ENCODE assay signal across 9 cellular contexts in the genomic region with DNA sequence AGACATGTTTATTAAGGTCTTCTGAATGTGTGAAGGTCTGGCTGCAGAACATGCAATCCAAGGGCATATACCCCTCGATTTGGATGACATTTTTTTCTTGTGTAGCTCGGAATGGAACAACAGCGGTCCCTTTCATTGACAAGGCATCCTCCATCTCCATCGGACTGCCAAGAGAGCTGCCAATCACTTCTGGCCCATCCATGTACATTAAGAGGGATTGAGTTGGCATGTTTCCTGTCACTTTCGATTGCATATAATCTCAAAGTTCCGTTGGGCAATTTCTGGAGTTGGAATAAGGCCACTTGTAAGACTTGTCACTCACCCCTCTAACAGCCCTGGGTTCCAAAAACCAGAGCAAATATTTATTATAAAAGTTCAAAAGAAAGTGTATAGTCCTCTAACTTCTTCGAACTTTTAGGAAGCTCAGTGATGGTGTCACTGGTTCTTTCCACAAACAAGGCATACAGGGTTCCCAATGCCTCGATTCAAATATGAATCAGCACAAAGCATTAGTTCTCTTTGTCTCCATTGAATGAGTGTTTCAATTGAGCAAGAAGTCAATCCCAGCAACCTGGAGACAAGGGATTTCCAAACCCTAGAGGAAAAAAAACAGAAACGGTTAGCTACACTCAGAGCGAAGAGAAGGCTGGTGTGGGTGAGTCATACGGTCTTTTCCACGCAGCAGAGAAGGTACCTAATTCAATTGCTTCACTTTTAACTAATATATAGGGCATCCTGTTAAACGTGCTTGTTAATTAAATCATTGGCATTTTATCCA. TPM values are rescaled to one million over a fixed set of nuclear protein-coding genes. Genes with fewer than 3 reads are reported as not detected.
A peak's percentile ranks its signal among the peaks of the same experiment; 100 is the strongest.
DNase-seq lines count a peak whose midpoint lies in the region; ATAC-seq and TF ChIP-seq lines count a peak whose summit lies in the region.
"Had no signal": no experiment of that assay in that cellular context is flagged by ENCODE, and none has a peak within 500 bp of the region (broad histone marks: within the 10 kb centered on the region; RNA-seq: fewer than 3 reads in every experiment).

No MANE protein-coding gene starts in this region.

- H3K9me2 ChIP-seq in hepatocyte (replicated peaks; ENCODE audit: insufficient read depth), result no peaks in the 10 kb centered on the region

- H3K4me2 ChIP-seq in hepatocyte, result peak overlapping the region; percentile 26

- H3K36me3 ChIP-seq in hepatocyte (replicated peaks; ENCODE audit: insufficient read depth, low read depth), result peaks cover 3% of the 10 kb centered on the region

- H4K20me1 ChIP-seq in hepatocyte (ENCODE audit: insufficient read depth, poor library complexity, severe bottlenecking), result no peaks in the 10 kb centered on the region

- peak overlapping the region; percentile 18 for H3K27ac ChIP-seq in hepatocyte
- H3K27ac ChIP-seq: SK-N-MC had no signal

- no peak for ATAC-seq in GM18520 (IDR thresholded peaks at IDR 0.05; ENCODE audit: unreplicated experiment)

- peaks cover 55% of the 10 kb centered on the region for H3K36me3 Mint-ChIP-seq in activated naive CD8-positive, alpha-beta T cell treated with anti-CD3 and anti-CD28 coated beads for 36 hours

- TF ChIP-seq CTCF in hepatocyte (IDR thresholded peaks at IDR 0.05; ENCODE audit: poor library complexity), result no peak

- H3K4me3 ChIP-seq in hepatocyte, result no peak overlapping the region
- H3K4me3 ChIP-seq: SK-N-MC had no signal

- H3K4me3 Mint-ChIP-seq in activated naive CD8-positive, alpha-beta T cell treated with anti-CD3 and anti-CD28 coated beads for 36 hours, result peak overlapping the region; percentile 90

- no peaks in the 10 kb centered on the region for H3K27me3 ChIP-seq in hepatocyte

- no peaks in the 10 kb centered on the region for H3K9me3 ChIP-seq in hepatocyte (ENCODE audit: low read depth)

- peaks cover 77% of the 10 kb centered on the region for H3K4me1 Mint-ChIP-seq in activated naive CD8-positive, alpha-beta T cell treated with anti-CD3 and anti-CD28 coated beads for 36 hours

- DNase-seq in GF-D8 (lab: John Stamatoyannopoulos, UW) (peak; percentile 49), NCI-H460 (ENCODE audit: extremely low read depth, low read depth) (peak; percentile 45), hepatocyte (ENCODE audit: low spot score) (peak; percentile 73), COR-L47 (lab: John Stamatoyannopoulos, UW) (no peak), NCI-H2081 (lab: John Stamatoyannopoulos, UW) (no peak)
- DNase-seq in activated naive CD8-positive, alpha-beta T cell treated with anti-CD3 and anti-CD28 coated beads for 36 hours, result peak; percentile 55
- DNase-seq in stimulated activated CD4-positive, alpha-beta T cell treated with anti-CD3 and anti-CD28 coated beads, TNF-alpha, amount 100 ng/mL, for 24 hours (ENCODE audit: low read depth in 3 of 3), result peak in 2 of 3 experiments; percentile 29 to 48

- peak overlapping the region; percentile 98 for H3K27ac Mint-ChIP-seq in activated naive CD8-positive, alpha-beta T cell treated with anti-CD3 and anti-CD28 coated beads for 36 hours

- no peak overlapping the region for H2AFZ ChIP-seq in hepatocyte

- peaks cover 94% of the 10 kb centered on the region for H3K79me2 ChIP-seq in hepatocyte

- WGBS in hepatocyte (ENCODE audit: low lambda C conversion rate, missing lambda C conversion rate), result 72% methylated on average over 13 of the region's 13 CpGs

- H3K4me1 ChIP-seq in hepatocyte (ENCODE audit: insufficient read depth), result peaks cover 49% of the 10 kb centered on the region

- no peaks in the 10 kb centered on the region for H3K9me3 Mint-ChIP-seq in activated naive CD8-positive, alpha-beta T cell treated with anti-CD3 and anti-CD28 coated beads for 36 hours

- H3K27me3 Mint-ChIP-seq in activated naive CD8-positive, alpha-beta T cell treated with anti-CD3 and anti-CD28 coated beads for 36 hours, result no peaks in the 10 kb centered on the region

RNA-seq across cellular contexts. Expression of a gene that starts 10.9 kb away (rescaled TPM):
- total RNA-seq in NCI-H460 (2014; rRNA removed; shearing (Covaris generic)), result 18.7 and 22.1 TPM in 2 replicates
- 4.7 and 4.8 TPM in 2 replicates for polyA plus RNA-seq in NCI-H460 (2014; cell fraction: nucleus; rRNA removed)
- total RNA-seq in activated naive CD8-positive, alpha-beta T cell treated with anti-CD3 and anti-CD28 coated beads for 36 hours, result 10 to 100 TPM; 55.6 to 59.0 TPM
- 32.4 and 39.9 TPM in 2 replicates for total RNA-seq in hepatocyte
- polyA plus RNA-seq in hepatocyte, result 4.7 and 6.6 TPM in 2 replicates

Comparison
In these comparisons a context has a peak if more than half of its experiments do, and no peak if none do; other contexts are left out.
1. DNase-seq: peak in GF-D8 (single experiment), NCI-H460 (single experiment), activated naive CD8-positive, alpha-beta T cell treated with anti-CD3 and anti-CD28 coated beads for 36 hours (single experiment), hepatocyte (single experiment) and stimulated activated CD4-positive, alpha-beta T cell treated with anti-CD3 and anti-CD28 coated beads, TNF-alpha, amount 100 ng/mL, for 24 hours (2 of 3); none in COR-L47 (single experiment) and NCI-H2081 (0 of 2).